ENCODE assay signal across 22 cellular contexts in the genomic region with DNA sequence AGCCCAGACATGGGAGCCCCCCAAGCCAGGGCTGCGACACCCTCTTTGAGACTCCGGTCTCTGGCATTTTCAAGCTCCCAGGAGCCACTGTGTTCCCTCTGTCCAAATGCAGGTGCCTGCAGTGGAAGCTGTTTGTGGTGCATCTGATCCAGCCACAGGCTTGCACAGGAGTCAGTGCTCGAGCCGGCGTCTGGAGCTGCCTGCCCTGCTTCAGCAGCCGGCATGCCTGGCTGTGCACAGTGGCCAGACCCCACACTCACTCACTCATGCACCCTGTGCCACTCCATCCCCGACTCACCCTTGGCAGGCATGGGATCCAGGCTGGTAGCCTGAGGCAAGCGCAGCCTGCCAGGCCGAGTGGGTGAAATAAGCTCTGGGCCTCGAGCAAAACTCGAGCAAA.
"Had no signal": no experiment of that assay in that cellular context is flagged by ENCODE, and none has a peak within 500 bp of the region (broad histone marks: within the 10 kb centered on the region; RNA-seq: fewer than 3 reads in every experiment).

No MANE protein-coding gene starts in this region.

- H3K27ac ChIP-seq: coronary artery, dorsolateral prefrontal cortex, esophagus muscularis mucosa, foreskin keratinocyte, gastroesophageal sphincter, heart left ventricle, hepatocyte, left lung, lower lobe of right lung had no signal

- H3K4me2 ChIP-seq: hepatocyte had no signal

- H3K4me1 ChIP-seq: lower lobe of right lung had no signal

- FAIRE-seq: colon, endothelial cell of umbilical vein, frontal cortex had no signal

- H3K79me2 ChIP-seq: hepatocyte had no signal

- H2AFZ ChIP-seq: hepatocyte had no signal

- H3K4me3 ChIP-seq: coronary artery, dorsolateral prefrontal cortex, esophagus muscularis mucosa, gastroesophageal sphincter, heart left ventricle, hepatocyte, left lung, lower lobe of right lung, mucosa of descending colon had no signal

- ATAC-seq: foreskin keratinocyte, gastroesophageal sphincter, heart left ventricle, left cardiac atrium, left lung, left ventricle myocardium superior, lower lobe of right lung, mucosa of descending colon had no signal

- DNase-seq: dermis blood vessel endothelial cell; dorsolateral prefrontal cortex; effector CD4-positive, alpha-beta T cell; effector memory CD4-positive, alpha-beta T cell; foreskin keratinocyte; heart left ventricle; hypothalamus; immature natural killer cell; islet precursor cell; left cardiac atrium; left ventricle myocardium superior; lower lobe of right lung; mesenchymal stem cell had no signal

- H3K27me3 ChIP-seq: dorsolateral prefrontal cortex, esophagus muscularis mucosa, foreskin keratinocyte, gastroesophageal sphincter, heart left ventricle, hepatocyte, left lung had no signal

- H3K36me3 ChIP-seq: esophagus muscularis mucosa, gastroesophageal sphincter, heart left ventricle, left lung, lower lobe of right lung had no signal

- H3K9me3 ChIP-seq: esophagus muscularis mucosa, gastroesophageal sphincter, heart left ventricle, left lung, lower lobe of right lung had no signal
